8 cellular contexts compared by ENCODE assay signal in genomic region chr14:72926292-72927028, GRCh38. TPM values are rescaled to one million over a fixed set of nuclear protein-coding genes. Genes with fewer than 3 reads are reported as not detected.
DNase-seq lines count a peak whose midpoint lies in the region; ATAC-seq and TF ChIP-seq lines count a peak whose summit lies in the region.

A gene with protein sequence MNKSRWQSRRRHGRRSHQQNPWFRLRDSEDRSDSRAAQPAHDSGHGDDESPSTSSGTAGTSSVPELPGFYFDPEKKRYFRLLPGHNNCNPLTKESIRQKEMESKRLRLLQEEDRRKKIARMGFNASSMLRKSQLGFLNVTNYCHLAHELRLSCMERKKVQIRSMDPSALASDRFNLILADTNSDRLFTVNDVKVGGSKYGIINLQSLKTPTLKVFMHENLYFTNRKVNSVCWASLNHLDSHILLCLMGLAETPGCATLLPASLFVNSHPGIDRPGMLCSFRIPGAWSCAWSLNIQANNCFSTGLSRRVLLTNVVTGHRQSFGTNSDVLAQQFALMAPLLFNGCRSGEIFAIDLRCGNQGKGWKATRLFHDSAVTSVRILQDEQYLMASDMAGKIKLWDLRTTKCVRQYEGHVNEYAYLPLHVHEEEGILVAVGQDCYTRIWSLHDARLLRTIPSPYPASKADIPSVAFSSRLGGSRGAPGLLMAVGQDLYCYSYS (plus strand): TSS chr14:72926464. CDS start chr14:72937979, 11,515 bp downstream.

- no peaks in the 10 kb centered on the region for H3K36me3 Mint-ChIP-seq in endothelial cell (ENCODE audit: low read depth, unreplicated experiment)
- H3K36me3 Mint-ChIP-seq in mesothelial cell of epicardium, result no peaks in the 10 kb centered on the region

- H3K9me3 ChIP-seq in OCI-LY3 (ENCODE audit: insufficient read depth, low read length), result no peaks in the 10 kb centered on the region

- H3K79me2 ChIP-seq in OCI-LY3 (ENCODE audit: low read length), result peaks cover 30% of the 10 kb centered on the region

- H3K27ac Mint-ChIP-seq in endothelial cell (ENCODE audit: unreplicated experiment), result peak within 1 kb of the TSS; percentile 42
- peak within 1 kb of the TSS; percentile 96 for H3K27ac Mint-ChIP-seq in mesothelial cell of epicardium

- 0 out of 2 replicates have a peak, but pooled peaks cover 3% of the 10 kb centered on the region for H3K27me3 ChIP-seq in OCI-LY3 (ENCODE audit: low read depth, low read length)

- H3K4me3 Mint-ChIP-seq in endothelial cell (ENCODE audit: unreplicated experiment) (peak within 1 kb of the TSS; percentile 92), mesothelial cell of epicardium (peak within 1 kb of the TSS; percentile 95)

- no peak for TF ChIP-seq CTCF in OCI-LY3 (IDR thresholded peaks at IDR 0.05; ENCODE audit: low read depth, low read length)
- TF ChIP-seq CTCF in endothelial cell (IDR thresholded peaks at IDR 0.05; ENCODE audit: unreplicated experiment), result no peak
- TF ChIP-seq CTCF in mesothelial cell of epicardium (IDR thresholded peaks at IDR 0.05; ENCODE audit: unreplicated experiment), result no peak

- peak within 1 kb of the TSS; percentile 90 for H3K4me2 ChIP-seq in OCI-LY3 (ENCODE audit: low read length)

- no peaks in the 10 kb centered on the region for H3K9me3 Mint-ChIP-seq in endothelial cell (ENCODE audit: unreplicated experiment)
- H3K9me3 Mint-ChIP-seq in mesothelial cell of epicardium, result no peaks in the 10 kb centered on the region

- no peaks in the 10 kb centered on the region for H4K20me1 ChIP-seq in OCI-LY3 (ENCODE audit: insufficient read depth, low read length)

- DNase-seq in DMS 273 (lab: John Stamatoyannopoulos, UW; ENCODE audit: unreplicated experiment) (peak; percentile 99), HuH-7.5 (ENCODE audit: low spot score) (peak; percentile 93), endothelial cell (ENCODE audit: low spot score) (peak; percentile 90), mesothelial cell of epicardium (ENCODE audit: low spot score in 2 of 2, unreplicated experiment in 2 of 2) (peak; percentile 92 to 93)
- peak; percentile 91 for DNase-seq in activated CD8-positive, alpha-beta memory T cell treated with anti-CD3 and anti-CD28 coated beads, Interleukin-2, amount 50 U/mL, for 4 hours
- DNase-seq in stimulated activated CD8-positive, alpha-beta memory T cell treated with anti-CD3 and anti-CD28 coated beads, Interleukin-2, amount 100 ng/mL, for 1 hour (ENCODE audit: low read depth in 2 of 2), result peak; percentile 79 to 88

- no peaks in the 10 kb centered on the region for H3K4me1 Mint-ChIP-seq in endothelial cell (ENCODE audit: unreplicated experiment)
- H3K4me1 Mint-ChIP-seq in mesothelial cell of epicardium, result peaks cover 17% of the 10 kb centered on the region

- H3K4me1 ChIP-seq in OCI-LY3 (ENCODE audit: low read length), result peaks cover 8% of the 10 kb centered on the region; the same call in 1 of the 2 replicates

- H3K9ac ChIP-seq in OCI-LY3 (ENCODE audit: low read length), result peak within 1 kb of the TSS; percentile 76

- H3K4me3 ChIP-seq in OCI-LY3 (ENCODE audit: low read length), result peak within 1 kb of the TSS; percentile 97

- H2AFZ ChIP-seq in OCI-LY3 (ENCODE audit: low read depth, low read length), result peak within 1 kb of the TSS; percentile 62; the same call in 1 of the 2 replicates

- H3K27me3 Mint-ChIP-seq in endothelial cell (ENCODE audit: unreplicated experiment), result peaks cover 4% of the 10 kb centered on the region
- H3K27me3 Mint-ChIP-seq in mesothelial cell of epicardium (ENCODE audit: low read depth), result peaks cover 5% of the 10 kb centered on the region

- H3K27ac ChIP-seq in OCI-LY3 (ENCODE audit: low read length), result peak within 1 kb of the TSS; percentile 50

- no peaks in the 10 kb centered on the region for H3K36me3 ChIP-seq in OCI-LY3 (replicated peaks; ENCODE audit: low read depth, low read length)

- peak; percentile 97 for ATAC-seq in GM21528 (IDR thresholded peaks at IDR 0.05; ENCODE audit: low FRiP score, unreplicated experiment)

RNA-seq across cellular contexts. Expression of the gene that starts here (rescaled TPM):
- total RNA-seq in endothelial cell (ENCODE audit: unreplicated experiment) (7.7 TPM), mesothelial cell of epicardium (21.4 to 23.2 TPM (median 22.5 TPM) in 3 replicates)

Comparison
In these comparisons a context has a peak if more than half of its experiments do, and no peak if none do; other contexts are left out.
1. Peak in every context shown above with its lines: DNase-seq, ATAC-seq, H3K4me3 ChIP-seq and H3K27ac ChIP-seq.